Comparison of ENCODE assay signal across 25 cellular contexts in the genomic region with DNA sequence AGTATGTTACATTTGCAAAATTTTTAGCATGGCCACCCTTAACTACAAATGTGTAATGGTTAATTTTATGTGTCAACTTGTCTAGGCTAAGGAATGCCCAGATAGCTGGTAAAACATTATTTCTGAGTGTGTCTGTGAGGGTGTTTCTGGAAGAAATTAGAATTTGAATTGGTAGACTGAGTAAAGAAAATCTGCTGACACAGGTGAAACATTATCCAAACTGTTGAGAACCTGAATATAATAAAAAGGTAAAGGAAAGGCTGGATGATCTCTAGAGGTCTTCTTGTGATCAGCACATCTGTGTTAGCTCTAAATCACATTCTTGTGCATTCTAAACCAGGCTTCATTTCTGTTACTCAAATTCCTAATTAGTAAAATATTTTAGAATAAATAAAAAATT.
"Had no signal": no experiment of that assay in that cellular context is flagged by ENCODE, and none has a peak within 500 bp of the region (broad histone marks: within the 10 kb centered on the region; RNA-seq: fewer than 3 reads in every experiment).

No MANE protein-coding gene starts in this region.

- FAIRE-seq: astrocyte, bronchial epithelial cell, frontal cortex had no signal

- H3K27ac ChIP-seq: brain microvascular endothelial cell, coronary artery, dorsolateral prefrontal cortex had no signal

- DNase-seq: activated CD4-positive, alpha-beta memory T cell treated with anti-CD3 and anti-CD28 coated beads, Interleukin-2, amount 10 ng/mL, durations not matched to agents 7 days and 5 days; activated CD4-positive, alpha-beta T cell treated with anti-CD3 and anti-CD28 coated beads for 36 hours; activated CD4-positive, alpha-beta T cell treated with anti-CD3 and anti-CD28 coated beads, Interleukin-2, amount 10 ng/mL, durations not matched to agents 24 days and 14 days; activated CD4-positive, CD25-positive, alpha-beta regulatory T cell; activated CD4-positive, CD25-positive, alpha-beta regulatory T cell treated with anti-CD3 and anti-CD28 coated beads, Interleukin-2, amount 50 U/mL, for 72 hours; activated CD8-positive, alpha-beta memory T cell treated with anti-CD3 and anti-CD28 coated beads, Interleukin-2, amount 50 U/mL, for 48 hours; activated gamma-delta T cell; activated naive CD4-positive, alpha-beta T cell; activated naive CD4-positive, alpha-beta T cell treated with anti-CD3 and anti-CD28 coated beads, Interleukin-2, amount 10 ng/mL, durations not matched to agents 7 days and 5 days; activated T-cell treated with anti-CD3 and anti-CD28 coated beads for 4 hours; activated T-cell treated with anti-CD3 and anti-CD28 coated beads, Interleukin-2, amount 50 U/mL, for 24 hours; activated T-cell treated with anti-CD3 and anti-CD28 coated beads, Interleukin-2, amount 50 U/mL, for 72 hours; anterior cingulate cortex; dorsolateral prefrontal cortex; effector memory CD4-positive, alpha-beta T cell; endodermal cell; head of caudate nucleus; T-helper 17 cell; T1000 had no signal

- ATAC-seq: activated CD4-positive, alpha-beta T cell treated with anti-CD3 and anti-CD28 coated beads for 36 hours; activated T-cell treated with anti-CD3 and anti-CD28 coated beads, Interleukin-2, amount 50 U/mL, for 72 hours; esophagus mucosa; T-helper 17 cell had no signal

- H3K4me3 ChIP-seq: coronary artery, dorsolateral prefrontal cortex had no signal

- H3K36me3 ChIP-seq: brain microvascular endothelial cell had no signal

- H3K27me3 ChIP-seq: brain microvascular endothelial cell, dorsolateral prefrontal cortex had no signal
